15 cellular contexts compared by ENCODE assay signal in genomic region chr2:240128608-240129144, GRCh38. TPM values are rescaled to one million over a fixed set of nuclear protein-coding genes. Genes with fewer than 3 reads are reported as not detected.
"Had no signal": no experiment of that assay in that cellular context is flagged by ENCODE, and none has a peak within 500 bp of the region (broad histone marks: within the 10 kb centered on the region; RNA-seq: fewer than 3 reads in every experiment).

No MANE protein-coding gene starts in this region.

- H3K4me3 Mint-ChIP-seq: activated CD4-positive, alpha-beta T cell treated with anti-CD3 and anti-CD28 coated beads, Interleukin-2, amount 10 ng/mL, durations not matched to agents 24 days and 14 days; mesothelial cell of epicardium; naive B cell; T-cell had no signal

- H3K27me3 Mint-ChIP-seq: activated CD4-positive, alpha-beta T cell treated with anti-CD3 and anti-CD28 coated beads, Interleukin-2, amount 10 ng/mL, durations not matched to agents 24 days and 14 days; naive B cell; T-cell had no signal

- H3K4me3 ChIP-seq: gastroesophageal sphincter, prostate gland, SK-N-MC, vagina had no signal

- H3K9me3 Mint-ChIP-seq: activated CD4-positive, alpha-beta T cell treated with anti-CD3 and anti-CD28 coated beads, Interleukin-2, amount 10 ng/mL, durations not matched to agents 24 days and 14 days; activated naive CD4-positive, alpha-beta T cell treated with anti-CD3 and anti-CD28 coated beads, Interleukin-2, amount 50 U/mL, for 72 hours; mesothelial cell of epicardium; naive B cell; T-cell had no signal

- H3K9me3 ChIP-seq: gastroesophageal sphincter, prostate gland, vagina had no signal

- H3K4me1 Mint-ChIP-seq: activated CD4-positive, alpha-beta T cell treated with anti-CD3 and anti-CD28 coated beads, Interleukin-2, amount 10 ng/mL, durations not matched to agents 24 days and 14 days had no signal

- H3K27ac Mint-ChIP-seq: activated CD4-positive, alpha-beta T cell treated with anti-CD3 and anti-CD28 coated beads, Interleukin-2, amount 10 ng/mL, durations not matched to agents 24 days and 14 days; mesothelial cell of epicardium; naive B cell; T-cell had no signal

- H3K4me1 ChIP-seq: gastroesophageal sphincter, prostate gland, vagina had no signal

- H3K27ac ChIP-seq: gastroesophageal sphincter, prostate gland, SK-N-MC, vagina had no signal

- ATAC-seq: activated naive CD4-positive, alpha-beta T cell treated with anti-CD3 and anti-CD28 coated beads, Interleukin-2, amount 50 U/mL, for 72 hours; gastroesophageal sphincter; T-cell had no signal

- DNase-seq: activated CD4-positive, alpha-beta T cell treated with anti-CD3 and anti-CD28 coated beads, Interleukin-2, amount 10 ng/mL, durations not matched to agents 24 days and 14 days; activated T-cell treated with anti-CD3 and anti-CD28 coated beads, Interleukin-2, amount 50 U/mL, for 1 hour; naive B cell; stimulated activated CD4-positive, alpha-beta T cell treated with anti-CD3 and anti-CD28 coated beads, Interleukin-15, amount 100 ng/mL, for 24 hours; stimulated activated CD4-positive, alpha-beta T cell treated with anti-CD3 and anti-CD28 coated beads, Interleukin-4, amount 100 ng/mL, for 4 hours; T-cell had no signal

- H3K27me3 ChIP-seq: gastroesophageal sphincter, vagina had no signal

RNA-seq across cellular contexts. Expression of gene OTOS, which starts 11.8 kb away (rescaled TPM):
- total RNA-seq: activated CD4-positive, alpha-beta T cell treated with anti-CD3 and anti-CD28 coated beads, Interleukin-2, amount 10 ng/mL, durations not matched to agents 24 days and 14 days; activated naive CD4-positive, alpha-beta T cell treated with anti-CD3 and anti-CD28 coated beads, Interleukin-2, amount 50 U/mL, for 72 hours; fibroblast of lung; gastroesophageal sphincter; liver; mesothelial cell of epicardium; prostate gland; T-cell; vagina had no signal
- polyA plus RNA-seq: fibroblast of lung, keratinocyte, liver had no signal
